Comparison of ENCODE assay signal across 19 cellular contexts in the genomic region with DNA sequence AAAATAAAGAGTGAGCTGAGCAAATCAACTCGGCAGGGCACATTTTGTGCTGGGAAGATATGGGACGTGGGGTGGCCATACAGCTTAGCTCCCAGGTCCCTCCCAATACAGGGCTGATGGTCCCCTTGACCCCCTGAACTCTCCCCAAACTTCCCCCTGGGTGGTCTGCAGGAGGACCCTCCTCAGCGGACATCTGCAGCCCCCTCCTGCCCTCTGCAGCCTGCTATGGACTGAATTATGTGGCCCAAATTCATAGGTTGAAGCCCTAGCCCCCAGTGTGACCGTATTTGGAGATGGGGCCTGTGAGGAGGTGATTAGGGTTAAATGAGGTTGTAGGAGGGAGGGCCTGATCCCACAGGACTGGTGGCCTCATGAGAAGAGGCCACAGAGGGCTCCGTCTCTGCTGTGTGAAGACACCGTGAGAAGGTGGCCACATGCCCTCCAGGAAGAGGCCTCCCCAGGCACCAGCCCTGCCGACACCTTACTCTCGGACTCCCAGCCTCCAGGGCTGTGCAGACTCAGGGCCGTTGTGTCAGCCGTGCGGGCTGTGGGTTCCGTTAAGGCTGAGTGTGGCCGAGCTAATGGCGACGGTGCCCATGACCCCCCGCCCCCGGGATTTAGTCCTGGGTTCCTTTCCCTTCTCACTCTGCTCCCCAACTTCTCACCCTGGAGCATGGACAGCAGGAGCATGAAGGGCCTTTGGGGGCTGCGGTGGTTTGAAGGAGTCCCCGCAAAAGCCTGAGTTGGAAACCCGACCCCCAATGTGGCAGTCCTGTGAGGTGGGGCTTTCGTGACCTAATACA.
"Had no signal": no experiment of that assay in that cellular context is flagged by ENCODE, and none has a peak within 500 bp of the region (broad histone marks: within the 10 kb centered on the region; RNA-seq: fewer than 3 reads in every experiment).

No MANE protein-coding gene starts in this region.

- H3K36me3 ChIP-seq: gastroesophageal sphincter, neutrophil, pancreas, thyroid gland had no signal

- H3K4me3 ChIP-seq: dorsolateral prefrontal cortex, gastroesophageal sphincter, pancreas, psoas muscle, thyroid gland had no signal

- DNase-seq: activated B cell treated with CpG ODN at 0.5 μM for 24 hours; activated CD4-positive, alpha-beta memory T cell treated with anti-CD3 and anti-CD28 coated beads for 36 hours; activated CD4-positive, alpha-beta T cell treated with anti-CD3 and anti-CD28 coated beads for 4 hours; activated naive CD4-positive, alpha-beta T cell treated with Interleukin-2 at 50 U/mL for 16 hours; activated naive CD8-positive, alpha-beta T cell treated with anti-CD3 and anti-CD28 coated beads for 36 hours; activated T-cell treated with anti-CD3 and anti-CD28 coated beads, Interleukin-2, amount 50 U/mL, for 1 hour; left cardiac atrium; pancreas; psoas muscle; stimulated activated CD4-positive, alpha-beta T cell treated with anti-CD3 and anti-CD28 coated beads, Interleukin-12 subunit alpha, Interleukin-12 subunit beta, amount 100 ng/mL, for 4 hours; stimulated activated CD4-positive, alpha-beta T cell treated with anti-CD3 and anti-CD28 coated beads, Interleukin-4, amount 100 ng/mL, for 4 hours; stimulated activated naive CD8-positive, alpha-beta T cell treated with anti-CD3 and anti-CD28 coated beads, Interleukin-15, Interleukin-2, amounts not matched to agents 100 U/mL and 50 U/mL, for 24 hours; substantia nigra; thyroid gland had no signal

- ATAC-seq: gastroesophageal sphincter; left cardiac atrium; naive thymus-derived CD8-positive, alpha-beta T cell; pancreas; psoas muscle; right cardiac atrium; stimulated activated naive CD8-positive, alpha-beta T cell treated with anti-CD3 and anti-CD28 coated beads, Interleukin-15, Interleukin-2, amounts not matched to agents 100 U/mL and 50 U/mL, for 24 hours had no signal

- H3K4me1 ChIP-seq: gastroesophageal sphincter, pancreas, psoas muscle, thyroid gland had no signal

- H3K27me3 ChIP-seq: dorsolateral prefrontal cortex, neutrophil, pancreas, thyroid gland had no signal

- H3K27ac ChIP-seq: dorsolateral prefrontal cortex, gastroesophageal sphincter, neutrophil, pancreas, psoas muscle, thyroid gland had no signal

- H3K9me3 ChIP-seq: gastroesophageal sphincter, neutrophil, pancreas, psoas muscle, thyroid gland had no signal
